22 cellular contexts compared by ENCODE assay signal in the genomic region with DNA sequence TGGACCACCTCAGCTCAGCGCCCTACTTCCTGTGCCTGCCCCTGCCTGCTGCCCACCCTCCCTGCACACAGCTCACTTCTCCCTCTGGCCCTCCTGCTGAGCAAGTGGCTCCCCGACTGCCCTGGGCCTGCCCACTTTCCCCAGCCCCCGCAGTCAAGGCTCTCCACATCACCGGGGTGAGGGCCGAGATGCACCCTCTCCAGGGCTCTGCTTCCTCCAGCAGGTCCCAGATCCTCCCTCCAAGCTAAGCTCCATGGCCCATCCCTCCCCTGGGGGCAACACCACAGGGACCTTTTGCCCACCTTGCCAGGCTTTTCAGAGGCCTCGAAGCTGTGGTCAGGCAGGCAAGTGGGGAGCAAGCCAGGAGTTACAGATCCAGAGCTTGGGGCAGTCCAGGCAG.
"Had no signal": no experiment of that assay in that cellular context is flagged by ENCODE, and none has a peak within 500 bp of the region (broad histone marks: within the 10 kb centered on the region; RNA-seq: fewer than 3 reads in every experiment).

No MANE protein-coding gene starts in this region.

- H3K27me3 Mint-ChIP-seq: IgD-negative memory B cell had no signal

- H3K36me3 Mint-ChIP-seq: IgD-negative memory B cell had no signal

- H3K4me1 ChIP-seq: SJCRH30 had no signal

- ATAC-seq: Panc1, PC-3 had no signal

- H3K27ac Mint-ChIP-seq: IgD-negative memory B cell had no signal

- DNase-seq: Kasumi-1, MM.1S, NCI-H1092 treated with DMSO at 0.1 percent for 48 hours, NCI-H1436, NCI-H187, NCI-H2029, NCI-H2081 treated with DMSO at 0.1 percent for 48 hours, NCI-H2171, NCI-H226, NCI-H446, NCI-H510A, NCI-H524 treated with DMSO at 0.1 percent for 48 hours, NCI-H69, NCI-H774, PC-3 had no signal

- H3K27me3 ChIP-seq: SJCRH30 had no signal

- H3K4me3 Mint-ChIP-seq: IgD-negative memory B cell had no signal

- H3K27ac ChIP-seq: HL-60, KMS-11, RWPE1, SJCRH30 had no signal

- H3K4me3 ChIP-seq: K562, SJCRH30 had no signal

- H3K36me3 ChIP-seq: SJCRH30 had no signal
